ENCODE assay signal across 1 cellular context in the genomic region with DNA sequence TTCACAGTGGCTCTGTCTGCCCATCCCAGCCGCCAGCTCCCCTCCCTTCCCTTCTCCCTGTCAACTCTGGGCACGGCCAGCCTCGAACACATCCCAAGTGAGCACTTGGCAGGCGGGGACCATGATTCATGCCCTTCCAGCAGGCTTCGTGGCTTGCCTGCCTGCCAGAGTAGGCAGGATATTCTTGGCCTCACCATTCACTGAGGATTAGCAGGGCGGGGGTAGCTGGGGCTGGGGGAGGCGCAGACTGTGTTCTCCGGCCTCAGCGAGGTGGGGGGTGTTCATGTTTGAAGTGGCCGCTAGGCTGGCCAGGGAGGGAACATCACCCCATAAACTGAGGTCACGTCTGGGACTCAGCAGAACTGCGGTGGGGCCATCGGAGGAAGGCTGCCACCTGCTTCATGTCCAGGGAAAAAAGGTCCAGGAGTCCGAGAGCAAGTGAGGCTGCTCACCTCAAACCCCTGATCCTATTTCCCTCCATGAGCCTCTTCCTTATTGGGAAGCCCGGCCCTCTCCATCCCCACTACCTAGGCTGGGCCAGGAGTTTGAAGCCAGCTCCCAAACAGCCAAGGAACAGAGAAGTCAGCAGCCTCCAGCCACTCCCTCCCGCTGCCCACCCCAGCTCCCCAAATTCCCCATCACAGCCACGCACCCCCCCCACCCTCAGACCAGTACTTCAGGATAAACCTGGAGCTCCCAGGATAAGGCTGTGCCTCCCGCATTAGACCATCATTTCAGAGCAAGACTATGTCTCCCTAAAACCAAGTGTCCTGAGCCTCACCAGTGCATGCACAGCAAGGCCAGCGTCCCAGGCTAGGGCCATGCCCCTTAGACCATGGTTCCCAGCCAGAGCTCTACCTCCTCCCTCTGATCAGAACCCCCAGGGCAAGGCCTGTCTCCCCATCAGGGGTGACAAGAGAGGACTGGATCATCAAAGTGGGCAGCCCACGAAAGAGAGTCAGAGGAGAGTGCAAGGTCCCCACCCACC.
TF ChIP-seq lines count a peak whose summit lies in the region.

No MANE protein-coding gene starts in this region.

TF ChIP-seq in HepG2, 621 proteins besides CTCF, POLR2A, EP300 and RAD21 (continued from another document):
- TF ChIP-seq, protein P1, sequence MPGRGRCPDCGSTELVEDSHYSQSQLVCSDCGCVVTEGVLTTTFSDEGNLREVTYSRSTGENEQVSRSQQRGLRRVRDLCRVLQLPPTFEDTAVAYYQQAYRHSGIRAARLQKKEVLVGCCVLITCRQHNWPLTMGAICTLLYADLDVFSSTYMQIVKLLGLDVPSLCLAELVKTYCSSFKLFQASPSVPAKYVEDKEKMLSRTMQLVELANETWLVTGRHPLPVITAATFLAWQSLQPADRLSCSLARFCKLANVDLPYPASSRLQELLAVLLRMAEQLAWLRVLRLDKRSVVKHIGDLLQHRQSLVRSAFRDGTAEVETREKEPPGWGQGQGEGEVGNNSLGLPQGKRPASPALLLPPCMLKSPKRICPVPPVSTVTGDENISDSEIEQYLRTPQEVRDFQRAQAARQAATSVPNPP (CRISPR knock-in tag; IDR thresholded peaks at IDR 0.05) = no peak
- TF ChIP-seq, protein P2, sequence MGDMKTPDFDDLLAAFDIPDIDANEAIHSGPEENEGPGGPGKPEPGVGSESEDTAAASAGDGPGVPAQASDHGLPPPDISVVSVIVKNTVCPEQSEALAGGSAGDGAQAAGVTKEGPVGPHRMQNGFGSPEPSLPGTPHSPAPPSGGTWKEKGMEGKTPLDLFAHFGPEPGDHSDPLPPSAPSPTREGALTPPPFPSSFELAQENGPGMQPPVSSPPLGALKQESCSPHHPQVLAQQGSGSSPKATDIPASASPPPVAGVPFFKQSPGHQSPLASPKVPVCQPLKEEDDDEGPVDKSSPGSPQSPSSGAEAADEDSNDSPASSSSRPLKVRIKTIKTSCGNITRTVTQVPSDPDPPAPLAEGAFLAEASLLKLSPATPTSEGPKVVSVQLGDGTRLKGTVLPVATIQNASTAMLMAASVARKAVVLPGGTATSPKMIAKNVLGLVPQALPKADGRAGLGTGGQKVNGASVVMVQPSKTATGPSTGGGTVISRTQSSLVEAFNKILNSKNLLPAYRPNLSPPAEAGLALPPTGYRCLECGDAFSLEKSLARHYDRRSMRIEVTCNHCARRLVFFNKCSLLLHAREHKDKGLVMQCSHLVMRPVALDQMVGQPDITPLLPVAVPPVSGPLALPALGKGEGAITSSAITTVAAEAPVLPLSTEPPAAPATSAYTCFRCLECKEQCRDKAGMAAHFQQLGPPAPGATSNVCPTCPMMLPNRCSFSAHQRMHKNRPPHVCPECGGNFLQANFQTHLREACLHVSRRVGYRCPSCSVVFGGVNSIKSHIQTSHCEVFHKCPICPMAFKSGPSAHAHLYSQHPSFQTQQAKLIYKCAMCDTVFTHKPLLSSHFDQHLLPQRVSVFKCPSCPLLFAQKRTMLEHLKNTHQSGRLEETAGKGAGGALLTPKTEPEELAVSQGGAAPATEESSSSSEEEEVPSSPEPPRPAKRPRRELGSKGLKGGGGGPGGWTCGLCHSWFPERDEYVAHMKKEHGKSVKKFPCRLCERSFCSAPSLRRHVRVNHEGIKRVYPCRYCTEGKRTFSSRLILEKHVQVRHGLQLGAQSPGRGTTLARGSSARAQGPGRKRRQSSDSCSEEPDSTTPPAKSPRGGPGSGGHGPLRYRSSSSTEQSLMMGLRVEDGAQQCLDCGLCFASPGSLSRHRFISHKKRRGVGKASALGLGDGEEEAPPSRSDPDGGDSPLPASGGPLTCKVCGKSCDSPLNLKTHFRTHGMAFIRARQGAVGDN (CRISPR knock-in tag; IDR thresholded peaks at IDR 0.05) = peak; percentile 14; the same call in 1 of the 2 replicates
- TF ChIP-seq ZNF296 (CRISPR knock-in tag; conservative IDR thresholded peaks at IDR 0.05) = no peak
- TF ChIP-seq ZSCAN22 (CRISPR knock-in tag; IDR thresholded peaks at IDR 0.05) = peak; percentile 83
- TF ChIP-seq SOX6 (IDR thresholded peaks at IDR 0.05) = no peak
- 0 out of 2 replicates have a peak, but pooled peaks have one; percentile 2 for TF ChIP-seq SOX6 (CRISPR knock-in tag; IDR thresholded peaks at IDR 0.05)
- TF ChIP-seq TMF1 (CRISPR knock-in tag; IDR thresholded peaks at IDR 0.05; ENCODE audit: low read depth) = 0 out of 2 replicates have a peak, but pooled peaks have one; percentile 32
- TF ChIP-seq, protein P3, sequence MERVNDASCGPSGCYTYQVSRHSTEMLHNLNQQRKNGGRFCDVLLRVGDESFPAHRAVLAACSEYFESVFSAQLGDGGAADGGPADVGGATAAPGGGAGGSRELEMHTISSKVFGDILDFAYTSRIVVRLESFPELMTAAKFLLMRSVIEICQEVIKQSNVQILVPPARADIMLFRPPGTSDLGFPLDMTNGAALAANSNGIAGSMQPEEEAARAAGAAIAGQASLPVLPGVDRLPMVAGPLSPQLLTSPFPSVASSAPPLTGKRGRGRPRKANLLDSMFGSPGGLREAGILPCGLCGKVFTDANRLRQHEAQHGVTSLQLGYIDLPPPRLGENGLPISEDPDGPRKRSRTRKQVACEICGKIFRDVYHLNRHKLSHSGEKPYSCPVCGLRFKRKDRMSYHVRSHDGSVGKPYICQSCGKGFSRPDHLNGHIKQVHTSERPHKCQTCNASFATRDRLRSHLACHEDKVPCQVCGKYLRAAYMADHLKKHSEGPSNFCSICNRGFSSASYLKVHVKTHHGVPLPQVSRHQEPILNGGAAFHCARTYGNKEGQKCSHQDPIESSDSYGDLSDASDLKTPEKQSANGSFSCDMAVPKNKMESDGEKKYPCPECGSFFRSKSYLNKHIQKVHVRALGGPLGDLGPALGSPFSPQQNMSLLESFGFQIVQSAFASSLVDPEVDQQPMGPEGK (CRISPR knock-in tag; IDR thresholded peaks at IDR 0.05) = peak; percentile 70
- TF ChIP-seq ESRRA (CRISPR knock-in tag; IDR thresholded peaks at IDR 0.05; ENCODE audit: low read depth) = no peak
- TF ChIP-seq SRSF9 (IDR thresholded peaks at IDR 0.05; ENCODE audit: borderline replicate concordance, insufficient read depth, low read depth, low read length, poor library complexity, severe bottlenecking) = no peak
